Comparison of ENCODE assay signal across 1 cellular context in the genomic region with DNA sequence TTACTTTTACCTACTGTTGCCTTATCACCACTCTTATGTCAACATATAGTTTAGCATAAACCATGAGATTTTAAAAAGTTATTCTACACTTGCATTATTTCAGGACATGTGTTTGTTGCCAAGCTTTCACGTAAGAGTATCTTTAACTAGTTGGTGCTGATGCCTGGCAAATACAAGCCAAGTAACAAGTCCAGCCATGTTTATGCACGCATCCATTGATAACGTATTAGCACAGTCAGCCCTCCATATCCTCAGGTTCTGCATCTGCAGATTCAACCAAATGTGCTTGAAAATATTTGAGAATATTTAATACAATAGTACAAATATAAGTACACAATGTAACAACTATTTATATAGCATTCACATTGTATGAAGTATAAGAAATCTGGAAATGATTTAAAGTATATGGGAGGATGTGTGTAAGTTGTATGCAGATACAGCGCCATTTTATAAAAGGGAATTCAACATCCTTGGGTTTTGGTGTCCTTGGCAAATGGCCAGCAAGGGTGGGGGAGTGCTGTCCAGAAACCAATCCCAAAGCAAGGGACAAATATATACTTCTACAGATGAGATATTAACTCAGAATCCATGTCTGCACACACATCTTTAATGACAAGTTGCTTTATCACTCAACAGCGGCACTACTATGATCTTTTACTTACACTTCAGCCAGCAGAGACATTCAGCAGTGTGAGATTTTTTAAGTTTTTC.
TF ChIP-seq lines count a peak whose summit lies in the region.

No MANE protein-coding gene starts in this region.

TF ChIP-seq in GM23338, 12 proteins besides CTCF, POLR2A, EP300 and RAD21:
- TF ChIP-seq CREB1 (CRISPR knock-in tag; IDR thresholded peaks at IDR 0.05; ENCODE audit: low read depth) (no peak), REST (IDR thresholded peaks at IDR 0.05; ENCODE audit: unreplicated experiment) (no peak), EZH2 (IDR thresholded peaks at IDR 0.05; ENCODE audit: low read depth, unreplicated experiment) (no peak), JUNB (IDR thresholded peaks at IDR 0.05; ENCODE audit: unreplicated experiment) (no peak), EZH2phosphoT487 (IDR thresholded peaks at IDR 0.05; ENCODE audit: unreplicated experiment) (no peak), NANOG (IDR thresholded peaks at IDR 0.05; ENCODE audit: borderline replicate concordance) (no peak), ZNF462 (CRISPR knock-in tag; IDR thresholded peaks at IDR 0.05) (no peak), POLR2AphosphoS5 (IDR thresholded peaks at IDR 0.05; ENCODE audit: low read depth) (no peak), ZNF114 (CRISPR knock-in tag; IDR thresholded peaks at IDR 0.05) (no peak), ZNF331 (CRISPR knock-in tag; IDR thresholded peaks at IDR 0.05; ENCODE audit: low read depth) (no peak), STAT1 (IDR thresholded peaks at IDR 0.05; ENCODE audit: unreplicated experiment) (no peak)
- TF ChIP-seq, protein P1, sequence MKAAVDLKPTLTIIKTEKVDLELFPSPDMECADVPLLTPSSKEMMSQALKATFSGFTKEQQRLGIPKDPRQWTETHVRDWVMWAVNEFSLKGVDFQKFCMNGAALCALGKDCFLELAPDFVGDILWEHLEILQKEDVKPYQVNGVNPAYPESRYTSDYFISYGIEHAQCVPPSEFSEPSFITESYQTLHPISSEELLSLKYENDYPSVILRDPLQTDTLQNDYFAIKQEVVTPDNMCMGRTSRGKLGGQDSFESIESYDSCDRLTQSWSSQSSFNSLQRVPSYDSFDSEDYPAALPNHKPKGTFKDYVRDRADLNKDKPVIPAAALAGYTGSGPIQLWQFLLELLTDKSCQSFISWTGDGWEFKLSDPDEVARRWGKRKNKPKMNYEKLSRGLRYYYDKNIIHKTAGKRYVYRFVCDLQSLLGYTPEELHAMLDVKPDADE (IDR thresholded peaks at IDR 0.05) = no peak
